24 cellular contexts compared by ENCODE assay signal in genomic region chr12:102470964-102471363, GRCh38. TPM values are rescaled to one million over a fixed set of nuclear protein-coding genes. Genes with fewer than 3 reads are reported as not detected.
DNase-seq lines count a peak whose midpoint lies in the region; ATAC-seq, FAIRE-seq and TF ChIP-seq lines count a peak whose summit lies in the region.
"Had no signal": no experiment of that assay in that cellular context is flagged by ENCODE, and none has a peak within 500 bp of the region (broad histone marks: within the 10 kb centered on the region; RNA-seq: fewer than 3 reads in every experiment).

No MANE protein-coding gene starts in this region.

- DNase-seq in K562 (ENCODE audit: extremely low read depth in 1 of 4, low spot score in 3 of 4) (no peak), mesothelial cell of epicardium (ENCODE audit: low spot score in 2 of 2, unreplicated experiment in 2 of 2) (no peak), uterus (no peak), mucosa of gallbladder (ENCODE audit: low spot score) (no peak)
- DNase-seq: Caco-2; CD4-positive, CD25-positive, alpha-beta regulatory T cell; CD8-positive, alpha-beta T cell; DMS53; DMS79 treated with DMSO at 0.1 percent for 48 hours; GF-D8; H9 had no signal

- no peak; the same call in 2 of the 3 replicates for ATAC-seq in K562
- ATAC-seq in GM21515 (IDR thresholded peaks at IDR 0.05; ENCODE audit: unreplicated experiment) = no peak
- ATAC-seq in GM21381 (IDR thresholded peaks at IDR 0.05; ENCODE audit: unreplicated experiment) = no peak
- ATAC-seq: CD8-positive, alpha-beta T cell; GM23338; HCT116 had no signal

- no peak overlapping the region for H3K4me3 Mint-ChIP-seq in mesothelial cell of epicardium
- H3K4me3 Mint-ChIP-seq: B cell; CD4-positive, CD25-positive, alpha-beta regulatory T cell; CD8-positive, alpha-beta T cell; GM23338; H9 had no signal

- H3K4me3 ChIP-seq in K562 (no peak overlapping the region), uterus (no peak overlapping the region)
- H3K4me3 ChIP-seq: BLaER1, GM23338 had no signal

- intact Hi-C loops in K562 (cut with micrococcal nuclease) (no loop called here), uterus (cut with DNase I; ENCODE audit: low total_unique reads) (no loop called here)

- no peak overlapping the region for H3K4me2 ChIP-seq in K562 (ENCODE audit: insufficient read depth, low read length)
- H3K4me2 ChIP-seq: BLaER1, GM23338 had no signal

- peaks cover 4 to 24% of the 10 kb centered on the region in 2 experiments; a peak in 3 of 5 replicates for H3K4me1 ChIP-seq in K562 (replicated peaks in 1 of 2; ENCODE audit: control insufficient read depth in 2 of 2, insufficient read depth in 2 of 2, low read length in 2 of 2)
- H3K4me1 ChIP-seq in uterus = no peaks in the 10 kb centered on the region
- H3K4me1 ChIP-seq: BLaER1 had no signal

- H3K27ac ChIP-seq in K562 (ENCODE audit: extremely low read depth, low read depth, low read length) = no peak overlapping the region
- peak overlapping the region; percentile 21 to 53 for H3K27ac ChIP-seq in uterus
- H3K27ac ChIP-seq: BLaER1, C4-2B had no signal

- no peaks in the 10 kb centered on the region for H3K9me1 ChIP-seq in K562 (ENCODE audit: control insufficient read depth, insufficient read depth, low read length)

- peaks cover 61% of the 10 kb centered on the region for H3K4me1 Mint-ChIP-seq in mesothelial cell of epicardium
- H3K4me1 Mint-ChIP-seq: B cell; CD4-positive, CD25-positive, alpha-beta regulatory T cell; H9 had no signal

- peak overlapping the region; percentile 78 for H3K27ac Mint-ChIP-seq in mesothelial cell of epicardium
- H3K27ac Mint-ChIP-seq: B cell; CD4-positive, CD25-positive, alpha-beta regulatory T cell; CD8-positive, alpha-beta T cell; GM23338; H9 had no signal

- no peak overlapping the region for H2AFZ ChIP-seq in K562 (ENCODE audit: low read depth, low read length)
- H2AFZ ChIP-seq: GM23338 had no signal

- FAIRE-seq in K562 (lab: Jason Lieb, UNC) (no peak), endometrium (lab: Jason Lieb, UNC) (peak; percentile 83)
- FAIRE-seq: GM12891, GM18507 had no signal

- no peaks in the 10 kb centered on the region for H3K9me3 ChIP-seq in K562 (replicated peaks; ENCODE audit: control insufficient read depth, insufficient read depth, low read depth, low read length)
- no peaks in the 10 kb centered on the region for H3K9me3 ChIP-seq in uterus
- H3K9me3 ChIP-seq: BLaER1, Caco-2 had no signal

- H4K20me1 ChIP-seq in K562 (replicated peaks; ENCODE audit: control insufficient read depth, insufficient read depth, low read length) = no peaks in the 10 kb centered on the region
- H4K20me1 ChIP-seq: BLaER1 had no signal

- no peaks in the 10 kb centered on the region for H3K27me3 ChIP-seq in K562 (ENCODE audit: control insufficient read depth in 2 of 2, insufficient read depth in 2 of 2, low read length in 2 of 2)
- H3K27me3 ChIP-seq in uterus = no peaks in the 10 kb centered on the region
- H3K27me3 ChIP-seq: BLaER1 had no signal

- no peak for TF ChIP-seq EP300 in K562 (IDR thresholded peaks at IDR 0.05; ENCODE audit: low read length)

- no TSS peak for BruUV-seq in K562 (replicated peaks; lab: Mats Ljungman, UMichigan)

- no peaks in the 10 kb centered on the region for H3K27me3 Mint-ChIP-seq in mesothelial cell of epicardium (ENCODE audit: low read depth)

- TF ChIP-seq RAD21 in K562 (CRISPR knock-in tag; conservative IDR thresholded peaks at IDR 0.05 in 1 of 2, IDR thresholded peaks at IDR 0.05 in 1 of 2) = no peak

- TF ChIP-seq POLR2A in K562 (conservative IDR thresholded peaks at IDR 0.05) (no peak), uterus (IDR thresholded peaks at IDR 0.05) (no peak)

- 0 out of 3 replicates have a peak, but pooled peaks cover 3% of the 10 kb centered on the region for H3K36me3 ChIP-seq in K562 (ENCODE audit: control insufficient read depth, insufficient read depth, low read length)
- no peaks in the 10 kb centered on the region for H3K36me3 ChIP-seq in uterus
- H3K36me3 ChIP-seq: BLaER1 had no signal

- peaks cover 2% of the 10 kb centered on the region for H3K36me3 Mint-ChIP-seq in mesothelial cell of epicardium
- H3K36me3 Mint-ChIP-seq: CD4-positive, CD25-positive, alpha-beta regulatory T cell; CD8-positive, alpha-beta T cell had no signal

- no peaks in the 10 kb centered on the region for H3K79me2 ChIP-seq in K562 (ENCODE audit: control insufficient read depth, insufficient read depth, low read length)

- H3K9me3 Mint-ChIP-seq in mesothelial cell of epicardium = no peaks in the 10 kb centered on the region
- H3K9me3 Mint-ChIP-seq: CD4-positive, CD25-positive, alpha-beta regulatory T cell; CD8-positive, alpha-beta T cell; GM23338; H9 had no signal

- CTCF ChIA-PET in K562 (lab: Yijun Ruan, JAX; ENCODE audit: low intra/inter-chr PET ratio) = no interaction called here

- in situ Hi-C loops in K562 (cut with MboI) = no loop called here

- POLR2A ChIA-PET in K562 (lab: Yijun Ruan, JAX) = interaction anchor here (1.3 kb wide), 1 partner anchor 18 kb away, joined by 4 read pairs; no protein-coding TSS in a partner anchor

- WGBS in K562 (ENCODE audit: insufficient coverage, low coverage, missing lambda C conversion rate) = 9% methylated on average over 4 of the region's 4 CpGs

- no peak overlapping the region for H3K9ac ChIP-seq in K562 (ENCODE audit: insufficient read depth in 1 of 2, low read depth in 2 of 2, low read length in 2 of 2)
- H3K9ac ChIP-seq: BLaER1 had no signal

- no peak for TF ChIP-seq CTCF in K562 (IDR thresholded peaks at IDR 0.05 in 2 of 3, conservative IDR thresholded peaks at IDR 0.05 in 1 of 3; ENCODE audit: insufficient read depth in 2 of 3, low read depth in 1 of 3, low read length in 3 of 3)
- TF ChIP-seq CTCF in mesothelial cell of epicardium (IDR thresholded peaks at IDR 0.05; ENCODE audit: unreplicated experiment) = no peak
- no peak for TF ChIP-seq CTCF in uterus (IDR thresholded peaks at IDR 0.05)

TF ChIP-seq in K562, 482 proteins besides CTCF, POLR2A, EP300 and RAD21 (continues in another document):
- TF ChIP-seq MCM7 (IDR thresholded peaks at IDR 0.05) = no peak
- TF ChIP-seq BRD9 (IDR thresholded peaks at IDR 0.05; ENCODE audit: low read depth, partially characterized antibody) = no peak
- no peak for TF ChIP-seq NCOA6 (IDR thresholded peaks at IDR 0.05)

RNA-seq across cellular contexts. Expression of gene IGF1, which starts 9.4 kb away (rescaled TPM):
- 13.0 and 14.3 TPM in 2 replicates for total RNA-seq in K562 (2011; cell fraction: chromatin; rRNA removed; ENCODE audit: low replicate concordance)
- 2.6 and 6.8 TPM in 2 replicates for total RNA-seq in K562 (2011; cell fraction: nucleolus; rRNA removed)
- total RNA-seq in K562 (2011; cell fraction: nucleoplasm; rRNA removed) = 9.0 and 10.3 TPM in 2 replicates
- total RNA-seq in K562 (2014; rRNA removed) (2.8 and 4.5 TPM in 2 replicates), K562 (2014; rRNA removed; fragmentation: Illumina TruSeq; extraction: Trizol) (4.0 and 6.5 TPM in 2 replicates), K562 (2015; rRNA removed; fragmentation: Illumina TruSeq; extraction: Trizol) (11.5 and 11.6 TPM in 2 replicates), K562 (2021) (5.5 and 5.9 TPM in 2 replicates), mesothelial cell of epicardium (62.2 to 76.8 TPM (median 66.9 TPM) in 3 replicates), uterus (100 to 1,000 TPM in 1 of 4 donors, 10 to 100 TPM in 2, 1 to 10 TPM in 1; 3.6 to 161 (median 33.9) TPM), mucosa of gallbladder (12.0 TPM)
- polyA plus RNA-seq in K562 (2011; rRNA removed) (3.7 and 4.4 TPM in 2 replicates), K562 (2014; fragmentation: Illumina TruSeq; extraction: Trizol) (4.2 and 5.5 TPM in 2 replicates), K562 (2014; fragmentation: Nextera tagmentation; extraction: Ambion mirVana) (10 to 100 TPM in 1 of 2 experiments, 1 to 10 TPM in 1; 8.3 to 13.9 TPM), K562 (2014; rRNA removed) (4.1 and 7.1 TPM in 2 replicates)
- 4.6 and 7.0 TPM in 2 replicates for polyA plus RNA-seq in K562 (2011; cell fraction: cytosol; rRNA removed)
- 0.87 and 3.0 TPM in 2 replicates for polyA plus RNA-seq in K562 (2011; cell fraction: nucleus; rRNA removed)
- 7.3 and 18.9 TPM in 2 replicates for polyA plus RNA-seq in K562 (2012)
- polyA minus RNA-seq in K562 (2011; rRNA and poly(A)+ RNA removed) = 4.9 and 5.4 TPM in 2 replicates
- polyA minus RNA-seq in K562 (2011; cell fraction: cytosol; rRNA and poly(A)+ RNA removed) = 0.73 and 1.2 TPM in 2 replicates
- 2.2 and 2.4 TPM in 2 replicates for polyA minus RNA-seq in K562 (2011; cell fraction: nucleus; rRNA and poly(A)+ RNA removed)
- total RNA-seq: A172; B cell; CD4-positive, CD25-positive, alpha-beta regulatory T cell; CD8-positive, alpha-beta T cell; Daoy; G401; GM23338; H9 had no signal
- polyA plus RNA-seq: CD4-positive, CD25-positive, alpha-beta regulatory T cell had no signal
